Comparison of ENCODE assay signal across 14 cellular contexts in genomic region chr4:40399578-40399977, GRCh38.
DNase-seq lines count a peak whose midpoint lies in the region; ATAC-seq and TF ChIP-seq lines count a peak whose summit lies in the region.
"Had no signal": no experiment of that assay in that cellular context is flagged by ENCODE, and none has a peak within 500 bp of the region (broad histone marks: within the 10 kb centered on the region; RNA-seq: fewer than 3 reads in every experiment).

No MANE protein-coding gene starts in this region.

- no peaks in the 10 kb centered on the region for H3K9me3 Mint-ChIP-seq in Caco-2 (ENCODE audit: unreplicated experiment)
- H3K9me3 Mint-ChIP-seq in brain: no peaks in the 10 kb centered on the region
- H3K9me3 Mint-ChIP-seq: CD14-positive monocyte; CD8-positive, alpha-beta T cell; HFFc6 had no signal

- H3K27ac ChIP-seq in parathyroid adenoma: no peak overlapping the region
- no peak overlapping the region for H3K27ac ChIP-seq in OCI-LY7 (ENCODE audit: low read depth, low read length, poor library complexity, severe bottlenecking)
- H3K27ac ChIP-seq: A549 had no signal

- no peaks in the 10 kb centered on the region for H3K27me3 ChIP-seq in Caco-2 (replicated peaks; ENCODE audit: control insufficient read depth, insufficient read depth, low read length)
- H3K27me3 ChIP-seq in parathyroid adenoma (ENCODE audit: control insufficient read depth, insufficient read depth, low read length): no peaks in the 10 kb centered on the region

- H3K4me1 ChIP-seq in Caco-2 (peaks cover 31% of the 10 kb centered on the region), mucosa of descending colon (ENCODE audit: low read depth) (no peaks in the 10 kb centered on the region), parathyroid adenoma (peaks cover 2% of the 10 kb centered on the region), OCI-LY7 (ENCODE audit: insufficient read depth, low read length, poor library complexity, severe bottlenecking) (peaks cover 7% of the 10 kb centered on the region)

- H3K27me3 Mint-ChIP-seq in Caco-2 (ENCODE audit: insufficient read depth, unreplicated experiment) (no peaks in the 10 kb centered on the region), brain (no peaks in the 10 kb centered on the region)

- DNase-seq in Caco-2 (no peak), mucosa of descending colon (no peak), NCI-H2081 (lab: John Stamatoyannopoulos, UW) (no peak), OCI-LY7 (ENCODE audit: low spot score) (no peak)
- DNase-seq: CD8-positive, alpha-beta T cell; COR-L47; DND-41; GDM1; HCEC 1CT; HFFc6 had no signal

- intact Hi-C loops in Caco-2 (cut with micrococcal nuclease; ENCODE audit: unreplicated experiment) (no loop called here), mucosa of descending colon (cut with DNase I, micrococcal nuclease) (no loop called here), OCI-LY7 (cut with micrococcal nuclease; ENCODE audit: unreplicated experiment) (no loop called here)

- H3K36me3 ChIP-seq in Caco-2 (ENCODE audit: control insufficient read depth, insufficient read depth, low read length) (no peaks in the 10 kb centered on the region), mucosa of descending colon (ENCODE audit: low read depth) (no peaks in the 10 kb centered on the region), parathyroid adenoma (ENCODE audit: control insufficient read depth, insufficient read depth, low read length) (no peaks in the 10 kb centered on the region), OCI-LY7 (ENCODE audit: insufficient read depth, low read length) (no peaks in the 10 kb centered on the region)

- H3K4me1 Mint-ChIP-seq in Caco-2 (ENCODE audit: low read depth, unreplicated experiment) (peaks cover 24% of the 10 kb centered on the region), brain (peaks cover 42% of the 10 kb centered on the region)

- peak; percentile 64 for ATAC-seq in mucosa of descending colon
- ATAC-seq: A549; CD8-positive, alpha-beta T cell had no signal

- H3K9me3 ChIP-seq in Caco-2 (no peaks in the 10 kb centered on the region), mucosa of descending colon (no peaks in the 10 kb centered on the region), parathyroid adenoma (ENCODE audit: control insufficient read depth, low read length) (no peaks in the 10 kb centered on the region), OCI-LY7 (ENCODE audit: low read length) (no peaks in the 10 kb centered on the region)
- H3K9me3 ChIP-seq: A549 had no signal

- H2AFZ ChIP-seq in parathyroid adenoma (peak overlapping the region; percentile 22), OCI-LY7 (ENCODE audit: low read length) (no peak overlapping the region)

- H3K4me2 ChIP-seq in parathyroid adenoma (ENCODE audit: low read length) (no peak overlapping the region), OCI-LY7 (ENCODE audit: low read length) (no peak overlapping the region)
- H3K4me2 ChIP-seq: A549 had no signal

- CTCF ChIA-PET in Caco-2 (lab: Charles Lee): no interaction called here
- CTCF ChIA-PET in OCI-LY7 (lab: Charles Lee; ENCODE audit: unreplicated experiment): no interaction called here

- H4K20me1 ChIP-seq in OCI-LY7 (ENCODE audit: insufficient read depth, low read length): no peaks in the 10 kb centered on the region

- H3K36me3 Mint-ChIP-seq in Caco-2 (ENCODE audit: insufficient read depth, unreplicated experiment): peaks cover 7% of the 10 kb centered on the region
- H3K36me3 Mint-ChIP-seq in brain: no peaks in the 10 kb centered on the region
- H3K36me3 Mint-ChIP-seq: CD14-positive monocyte; CD8-positive, alpha-beta T cell had no signal

- H3K4me3 ChIP-seq in Caco-2 (ENCODE audit: low read depth, low read length): no peak overlapping the region
- no peak overlapping the region for H3K4me3 ChIP-seq in mucosa of descending colon
- H3K4me3 ChIP-seq in parathyroid adenoma (ENCODE audit: low read depth, low read length): no peak overlapping the region
- no peak overlapping the region for H3K4me3 ChIP-seq in OCI-LY7 (ENCODE audit: low read depth, low read length, poor library complexity, severe bottlenecking)
- H3K4me3 ChIP-seq: A549 had no signal

- TF ChIP-seq CTCF in Caco-2 (IDR thresholded peaks at IDR 0.05; ENCODE audit: insufficient read depth in 1 of 2, low read depth in 1 of 2, low read length in 1 of 2, severe bottlenecking in 1 of 2, unreplicated experiment in 1 of 2): no peak
- TF ChIP-seq CTCF in brain (conservative IDR thresholded peaks at IDR 0.05): no peak
- no peak for TF ChIP-seq CTCF in mucosa of descending colon (IDR thresholded peaks at IDR 0.05)
- no peak for TF ChIP-seq CTCF in parathyroid adenoma (IDR thresholded peaks at IDR 0.05)
- TF ChIP-seq CTCF in OCI-LY7 (conservative IDR thresholded peaks at IDR 0.05; ENCODE audit: low read length): no peak

- BruUV-seq in Caco-2 (replicated peaks; lab: Mats Ljungman, UMichigan): no TSS peak
- no TSS peak for BruUV-seq in OCI-LY7 (replicated peaks; lab: Mats Ljungman, UMichigan)

- H3K27ac Mint-ChIP-seq in Caco-2 (ENCODE audit: unreplicated experiment): peak overlapping the region; percentile 9
- H3K27ac Mint-ChIP-seq in brain: peak overlapping the region in 3 of 5 experiments; percentile 11 to 34 (median 27)
- H3K27ac Mint-ChIP-seq: CD8-positive, alpha-beta T cell; HFFc6 had no signal

- H3K4me3 Mint-ChIP-seq in Caco-2 (ENCODE audit: unreplicated experiment) (no peak overlapping the region), brain (no peak overlapping the region)
- H3K4me3 Mint-ChIP-seq: CD14-positive monocyte; CD8-positive, alpha-beta T cell; HFFc6 had no signal

- no peak overlapping the region for H3K9ac ChIP-seq in parathyroid adenoma

- POLR2A ChIA-PET in Caco-2 (lab: Charles Lee) (no interaction called here), OCI-LY7 (lab: Charles Lee) (interaction anchor here (0.6 to 0.7 kb wide), 2 partner anchors 213 to 842 kb away, joined by 3 read pairs; no protein-coding TSS in a partner anchor)

- H3K9me2 ChIP-seq in OCI-LY7 (ENCODE audit: insufficient read depth, low read length): no peaks in the 10 kb centered on the region

- H3K79me2 ChIP-seq in parathyroid adenoma: no peaks in the 10 kb centered on the region
- H3K79me2 ChIP-seq in OCI-LY7 (ENCODE audit: insufficient read depth, low read depth, low read length): no peaks in the 10 kb centered on the region
